Comparison of ENCODE assay signal across 8 cellular contexts in the genomic region with DNA sequence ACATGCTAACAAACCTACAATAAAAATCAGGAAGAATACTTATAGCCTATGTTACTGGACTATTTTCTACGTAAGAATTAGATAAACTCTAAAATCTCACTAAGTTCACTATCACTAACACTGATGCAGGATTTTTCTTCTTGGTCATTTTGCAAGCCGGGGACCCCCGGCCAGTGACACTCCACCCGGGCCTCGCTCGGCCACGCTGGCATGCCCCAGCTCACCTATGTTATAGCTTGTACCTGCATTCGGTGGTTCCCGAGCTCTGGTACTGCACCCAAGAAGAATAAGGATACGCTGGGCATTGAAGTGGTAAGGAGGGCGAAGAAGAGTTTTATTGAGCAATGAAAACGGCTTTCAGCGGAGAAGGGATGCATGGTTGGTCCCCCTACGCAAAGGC.
"Had no signal": no experiment of that assay in that cellular context is flagged by ENCODE, and none has a peak within 500 bp of the region (broad histone marks: within the 10 kb centered on the region; RNA-seq: fewer than 3 reads in every experiment).

No MANE protein-coding gene starts in this region.

- H3K4me3 Mint-ChIP-seq: IgD-negative memory B cell had no signal

- FAIRE-seq: HepG2, HTR-8/SVneo, K562 had no signal

- H3K36me3 Mint-ChIP-seq: IgD-negative memory B cell had no signal

- ATAC-seq: HepG2, K562 had no signal

- H3K27ac Mint-ChIP-seq: IgD-negative memory B cell had no signal

- H3K4me3 ChIP-seq: K562 had no signal

- H3K27ac ChIP-seq: HL-60 had no signal

- DNase-seq: IMR-90, KBM-7, KG1 had no signal
